ENCODE assay signal across 2 cellular contexts in the genomic region with DNA sequence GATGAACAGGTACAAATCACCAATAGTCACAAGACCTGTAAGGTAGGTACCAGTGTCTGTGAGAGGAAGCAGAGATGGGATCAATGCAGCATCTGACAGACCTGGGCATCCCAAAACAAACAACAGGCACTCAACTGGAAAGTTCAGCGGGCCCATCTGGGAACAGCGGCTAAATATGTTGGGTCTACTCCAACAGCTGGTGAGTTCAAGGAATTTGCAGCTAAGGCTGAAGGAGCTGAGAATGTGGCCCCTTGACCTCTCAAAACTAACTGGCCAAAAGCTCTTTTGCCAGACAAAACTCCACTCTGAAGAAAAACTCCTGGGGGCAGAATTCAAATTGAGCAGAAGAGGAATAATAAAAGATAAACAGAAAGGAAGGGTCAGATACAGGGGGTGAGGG.
TF ChIP-seq lines count a peak whose summit lies in the region.

No MANE protein-coding gene starts in this region.

TF ChIP-seq in IMR-90, 13 proteins besides CTCF, POLR2A, EP300 and RAD21:
- no peak for TF ChIP-seq BHLHE40 (IDR thresholded peaks at IDR 0.05; ENCODE audit: low read depth, low read length)
- TF ChIP-seq NFE2L2 (IDR thresholded peaks at IDR 0.05; ENCODE audit: low read depth, low read length): no peak
- no peak for TF ChIP-seq CEBPB (IDR thresholded peaks at IDR 0.05; ENCODE audit: low read depth, low read length)

TF ChIP-seq in GM23338, 12 proteins besides CTCF, POLR2A, EP300 and RAD21:
- no peak for TF ChIP-seq NANOG (IDR thresholded peaks at IDR 0.05; ENCODE audit: borderline replicate concordance)
- no peak for TF ChIP-seq ZNF114 (CRISPR knock-in tag; IDR thresholded peaks at IDR 0.05)
- TF ChIP-seq ZNF331 (CRISPR knock-in tag; IDR thresholded peaks at IDR 0.05; ENCODE audit: low read depth): no peak
- no peak for TF ChIP-seq POLR2AphosphoS5 (IDR thresholded peaks at IDR 0.05; ENCODE audit: low read depth)
- no peak for TF ChIP-seq JUNB (IDR thresholded peaks at IDR 0.05; ENCODE audit: unreplicated experiment)
- TF ChIP-seq EZH2 (IDR thresholded peaks at IDR 0.05; ENCODE audit: low read depth, unreplicated experiment): no peak
- TF ChIP-seq, protein P1, sequence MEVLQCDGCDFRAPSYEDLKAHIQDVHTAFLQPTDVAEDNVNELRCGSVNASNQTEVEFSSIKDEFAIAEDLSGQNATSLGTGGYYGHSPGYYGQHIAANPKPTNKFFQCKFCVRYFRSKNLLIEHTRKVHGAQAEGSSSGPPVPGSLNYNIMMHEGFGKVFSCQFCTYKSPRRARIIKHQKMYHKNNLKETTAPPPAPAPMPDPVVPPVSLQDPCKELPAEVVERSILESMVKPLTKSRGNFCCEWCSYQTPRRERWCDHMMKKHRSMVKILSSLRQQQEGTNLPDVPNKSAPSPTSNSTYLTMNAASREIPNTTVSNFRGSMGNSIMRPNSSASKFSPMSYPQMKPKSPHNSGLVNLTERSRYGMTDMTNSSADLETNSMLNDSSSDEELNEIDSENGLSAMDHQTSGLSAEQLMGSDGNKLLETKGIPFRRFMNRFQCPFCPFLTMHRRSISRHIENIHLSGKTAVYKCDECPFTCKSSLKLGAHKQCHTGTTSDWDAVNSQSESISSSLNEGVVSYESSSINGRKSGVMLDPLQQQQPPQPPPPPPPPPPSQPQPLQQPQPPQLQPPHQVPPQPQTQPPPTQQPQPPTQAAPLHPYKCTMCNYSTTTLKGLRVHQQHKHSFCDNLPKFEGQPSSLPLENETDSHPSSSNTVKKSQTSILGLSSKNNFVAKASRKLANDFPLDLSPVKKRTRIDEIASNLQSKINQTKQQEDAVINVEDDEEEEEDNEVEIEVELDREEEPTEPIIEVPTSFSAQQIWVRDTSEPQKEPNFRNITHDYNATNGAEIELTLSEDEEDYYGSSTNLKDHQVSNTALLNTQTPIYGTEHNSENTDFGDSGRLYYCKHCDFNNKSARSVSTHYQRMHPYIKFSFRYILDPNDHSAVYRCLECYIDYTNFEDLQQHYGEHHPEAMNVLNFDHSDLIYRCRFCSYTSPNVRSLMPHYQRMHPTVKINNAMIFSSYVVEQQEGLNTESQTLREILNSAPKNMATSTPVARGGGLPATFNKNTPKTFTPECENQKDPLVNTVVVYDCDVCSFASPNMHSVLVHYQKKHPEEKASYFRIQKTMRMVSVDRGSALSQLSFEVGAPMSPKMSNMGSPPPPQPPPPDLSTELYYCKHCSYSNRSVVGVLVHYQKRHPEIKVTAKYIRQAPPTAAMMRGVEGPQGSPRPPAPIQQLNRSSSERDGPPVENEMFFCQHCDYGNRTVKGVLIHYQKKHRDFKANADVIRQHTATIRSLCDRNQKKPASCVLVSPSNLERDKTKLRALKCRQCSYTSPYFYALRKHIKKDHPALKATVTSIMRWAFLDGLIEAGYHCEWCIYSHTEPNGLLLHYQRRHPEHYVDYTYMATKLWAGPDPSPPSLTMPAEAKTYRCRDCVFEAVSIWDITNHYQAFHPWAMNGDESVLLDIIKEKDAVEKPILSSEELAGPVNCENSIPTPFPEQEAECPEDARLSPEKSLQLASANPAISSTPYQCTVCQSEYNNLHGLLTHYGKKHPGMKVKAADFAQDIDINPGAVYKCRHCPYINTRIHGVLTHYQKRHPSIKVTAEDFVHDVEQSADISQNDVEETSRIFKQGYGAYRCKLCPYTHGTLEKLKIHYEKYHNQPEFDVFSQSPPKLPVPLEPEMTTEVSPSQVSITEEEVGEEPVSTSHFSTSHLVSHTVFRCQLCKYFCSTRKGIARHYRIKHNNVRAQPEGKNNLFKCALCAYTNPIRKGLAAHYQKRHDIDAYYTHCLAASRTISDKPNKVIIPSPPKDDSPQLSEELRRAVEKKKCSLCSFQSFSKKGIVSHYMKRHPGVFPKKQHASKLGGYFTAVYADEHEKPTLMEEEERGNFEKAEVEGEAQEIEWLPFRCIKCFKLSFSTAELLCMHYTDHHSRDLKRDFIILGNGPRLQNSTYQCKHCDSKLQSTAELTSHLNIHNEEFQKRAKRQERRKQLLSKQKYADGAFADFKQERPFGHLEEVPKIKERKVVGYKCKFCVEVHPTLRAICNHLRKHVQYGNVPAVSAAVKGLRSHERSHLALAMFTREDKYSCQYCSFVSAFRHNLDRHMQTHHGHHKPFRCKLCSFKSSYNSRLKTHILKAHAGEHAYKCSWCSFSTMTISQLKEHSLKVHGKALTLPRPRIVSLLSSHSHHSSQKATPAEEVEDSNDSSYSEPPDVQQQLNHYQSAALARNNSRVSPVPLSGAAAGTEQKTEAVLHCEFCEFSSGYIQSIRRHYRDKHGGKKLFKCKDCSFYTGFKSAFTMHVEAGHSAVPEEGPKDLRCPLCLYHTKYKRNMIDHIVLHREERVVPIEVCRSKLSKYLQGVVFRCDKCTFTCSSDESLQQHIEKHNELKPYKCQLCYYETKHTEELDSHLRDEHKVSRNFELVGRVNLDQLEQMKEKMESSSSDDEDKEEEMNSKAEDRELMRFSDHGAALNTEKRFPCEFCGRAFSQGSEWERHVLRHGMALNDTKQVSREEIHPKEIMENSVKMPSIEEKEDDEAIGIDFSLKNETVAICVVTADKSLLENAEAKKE (CRISPR knock-in tag; IDR thresholded peaks at IDR 0.05): no peak
- TF ChIP-seq STAT1 (IDR thresholded peaks at IDR 0.05; ENCODE audit: unreplicated experiment): no peak
- TF ChIP-seq EZH2phosphoT487 (IDR thresholded peaks at IDR 0.05; ENCODE audit: unreplicated experiment): no peak
